ENCODE assay signal across 13 cellular contexts in the genomic region with DNA sequence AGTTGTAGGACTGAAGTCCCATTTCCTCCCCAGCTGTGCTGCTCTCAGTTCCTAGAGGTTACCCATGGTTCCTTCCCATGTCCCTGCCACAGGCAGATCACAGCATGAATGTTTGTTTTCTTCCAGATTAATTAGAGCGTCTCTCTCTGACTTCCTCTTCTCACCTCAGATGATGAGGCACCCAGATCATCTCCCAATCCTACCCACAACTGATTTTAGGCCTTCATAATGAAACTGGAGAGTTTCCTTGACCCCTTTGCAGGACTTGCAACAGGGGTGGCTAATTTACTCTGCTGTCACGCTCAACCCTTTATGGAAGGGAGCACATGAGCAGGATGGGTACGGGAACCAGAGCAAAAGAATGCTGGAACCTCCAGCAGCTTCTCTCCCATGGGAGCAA.
"Had no signal": no experiment of that assay in that cellular context is flagged by ENCODE, and none has a peak within 500 bp of the region (broad histone marks: within the 10 kb centered on the region; RNA-seq: fewer than 3 reads in every experiment).

No MANE protein-coding gene starts in this region.

- H3K27ac Mint-ChIP-seq: activated CD8-positive, alpha-beta T cell treated with anti-CD3 and anti-CD28 coated beads, Interleukin-2, amount 10 ng/mL, durations not matched to agents 7 days and 5 days; naive B cell; stimulated activated naive B cell treated with anti-CD40 and anti-IgM and Interleukin-4, amounts not matched to agents 10 μg/mL and 1 μg/mL and 100 μg/mL, for 72 hours had no signal

- H3K27ac ChIP-seq: epithelial cell of prostate, neutrophil, VCaP had no signal

- H3K27me3 ChIP-seq: neutrophil, upper lobe of right lung had no signal

- DNase-seq: activated CD8-positive, alpha-beta T cell treated with anti-CD3 and anti-CD28 coated beads, Interleukin-2, amount 10 ng/mL, durations not matched to agents 7 days and 5 days; activated naive CD4-positive, alpha-beta T cell treated with Interleukin-2 at 50 U/mL for 16 hours; effector memory CD4-positive, alpha-beta T cell; midbrain; naive B cell; right cardiac atrium; stimulated activated naive B cell treated with anti-CD40 and anti-IgM and Interleukin-4, amounts not matched to agents 10 μg/mL and 1 μg/mL and 100 μg/mL, for 72 hours; T1000; upper lobe of right lung had no signal

- H3K27me3 Mint-ChIP-seq: central memory CD8-positive, alpha-beta T cell had no signal

- H3K4me3 Mint-ChIP-seq: activated CD8-positive, alpha-beta T cell treated with anti-CD3 and anti-CD28 coated beads, Interleukin-2, amount 10 ng/mL, durations not matched to agents 7 days and 5 days; central memory CD8-positive, alpha-beta T cell; naive B cell; stimulated activated naive B cell treated with anti-CD40 and anti-IgM and Interleukin-4, amounts not matched to agents 10 μg/mL and 1 μg/mL and 100 μg/mL, for 72 hours had no signal

- H3K9me3 Mint-ChIP-seq: central memory CD8-positive, alpha-beta T cell had no signal

- H3K4me1 Mint-ChIP-seq: central memory CD8-positive, alpha-beta T cell; naive B cell had no signal

- H3K9me3 ChIP-seq: neutrophil, upper lobe of right lung had no signal

- ATAC-seq: activated CD8-positive, alpha-beta T cell treated with anti-CD3 and anti-CD28 coated beads, Interleukin-2, amount 10 ng/mL, durations not matched to agents 7 days and 5 days; right cardiac atrium; stimulated activated naive B cell treated with anti-CD40 and anti-IgM and Interleukin-4, amounts not matched to agents 10 μg/mL and 1 μg/mL and 100 μg/mL, for 72 hours; upper lobe of right lung had no signal

- H3K4me3 ChIP-seq: upper lobe of right lung had no signal

- H3K36me3 ChIP-seq: neutrophil, upper lobe of right lung had no signal
